In the genomic region with DNA sequence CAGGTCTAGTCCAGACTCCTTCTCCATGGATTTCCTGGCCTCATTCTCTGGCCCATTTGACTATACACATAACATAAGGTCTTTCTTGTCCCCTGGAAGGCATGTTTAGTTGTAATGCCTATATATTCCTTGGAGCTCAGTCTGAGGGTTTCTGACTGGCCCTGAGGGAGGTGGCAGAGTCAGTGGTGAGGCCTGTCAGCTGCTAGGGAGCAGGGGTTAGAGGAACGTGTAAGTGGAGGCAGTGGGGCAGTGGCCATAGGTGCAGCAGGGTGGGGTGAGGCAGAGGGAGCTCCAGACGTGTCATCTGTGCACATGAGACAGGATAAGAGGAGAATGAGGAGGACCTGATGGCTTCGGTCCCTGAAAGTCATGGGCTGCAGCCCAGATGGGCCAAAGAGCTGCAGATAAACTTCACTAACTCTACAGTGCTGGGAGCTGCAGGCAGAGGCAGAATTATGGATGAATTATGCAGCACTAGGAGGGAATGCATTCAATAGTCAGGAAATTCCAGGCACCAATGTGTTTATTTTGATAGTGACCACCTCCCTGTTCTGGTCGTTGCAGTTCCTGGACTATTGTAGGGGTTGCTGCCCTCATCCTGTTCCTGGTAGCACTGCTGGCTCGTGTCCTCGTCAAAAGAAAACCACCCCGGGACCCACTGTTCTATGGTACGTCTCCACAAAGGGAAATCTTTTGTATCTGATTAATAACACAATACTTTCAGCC, we compare ENCODE assay signal across 16 cellular contexts. TPM values are rescaled to one million over a fixed set of nuclear protein-coding genes. Genes with fewer than 3 reads are reported as not detected.
DNase-seq lines count a peak whose midpoint lies in the region; ATAC-seq and TF ChIP-seq lines count a peak whose summit lies in the region.
"Had no signal": no experiment of that assay in that cellular context is flagged by ENCODE, and none has a peak within 500 bp of the region (broad histone marks: within the 10 kb centered on the region; RNA-seq: fewer than 3 reads in every experiment).

No MANE protein-coding gene starts in this region.

- intact Hi-C loops in activated CD8-positive, alpha-beta T cell treated with anti-CD3 and anti-CD28 coated beads for 36 hours (cut with micrococcal nuclease), result no loop called here
- intact Hi-C loops in spleen (cut with DNase I; ENCODE audit: low total_unique reads), result no loop called here

- H3K9me3 ChIP-seq in spleen, result no peaks in the 10 kb centered on the region
- H3K9me3 ChIP-seq: transverse colon had no signal

- CTCF ChIA-PET in activated CD8-positive, alpha-beta T cell treated with anti-CD3 and anti-CD28 coated beads, Interleukin-2, amount 10 ng/mL, durations not matched to agents 7 days and 5 days (lab: Charles Lee), result interaction anchor here (1.1 kb wide), 1 partner anchor 102 kb away, joined by 3 read pairs; no protein-coding TSS in a partner anchor
- CTCF ChIA-PET in activated CD8-positive, alpha-beta T cell treated with anti-CD3 and anti-CD28 coated beads for 36 hours (lab: Charles Lee), result no interaction called here

- no peaks in the 10 kb centered on the region for H3K27me3 Mint-ChIP-seq in activated CD8-positive, alpha-beta T cell treated with anti-CD3 and anti-CD28 coated beads, Interleukin-2, amount 10 ng/mL, durations not matched to agents 7 days and 5 days (ENCODE audit: low read depth)
- H3K27me3 Mint-ChIP-seq in activated CD8-positive, alpha-beta T cell treated with anti-CD3 and anti-CD28 coated beads for 36 hours, result peaks cover 26% of the 10 kb centered on the region
- H3K27me3 Mint-ChIP-seq in activated T-cell treated with anti-CD3 and anti-CD28 coated beads, Interleukin-2, amount 50 U/mL, for 72 hours (ENCODE audit: low read depth), result peaks cover 36% of the 10 kb centered on the region

- ATAC-seq in activated CD8-positive, alpha-beta T cell treated with anti-CD3 and anti-CD28 coated beads, Interleukin-2, amount 10 ng/mL, durations not matched to agents 7 days and 5 days, result no peak
- no peak for ATAC-seq in activated CD8-positive, alpha-beta T cell treated with anti-CD3 and anti-CD28 coated beads for 36 hours
- no peak for ATAC-seq in activated T-cell treated with anti-CD3 and anti-CD28 coated beads, Interleukin-2, amount 50 U/mL, for 72 hours (replicated peaks in 1 of 2)

- no peaks in the 10 kb centered on the region for H3K9me3 Mint-ChIP-seq in activated CD8-positive, alpha-beta T cell treated with anti-CD3 and anti-CD28 coated beads, Interleukin-2, amount 10 ng/mL, durations not matched to agents 7 days and 5 days (ENCODE audit: insufficient read depth)
- no peaks in the 10 kb centered on the region for H3K9me3 Mint-ChIP-seq in activated CD8-positive, alpha-beta T cell treated with anti-CD3 and anti-CD28 coated beads for 36 hours
- H3K9me3 Mint-ChIP-seq in activated T-cell treated with anti-CD3 and anti-CD28 coated beads, Interleukin-2, amount 50 U/mL, for 72 hours, result peaks cover 0 to 3% of the 10 kb centered on the region in 2 donors
- H3K9me3 Mint-ChIP-seq: activated naive CD4-positive, alpha-beta T cell treated with anti-CD3 and anti-CD28 coated beads for 36 hours had no signal

- H3K27ac ChIP-seq in spleen, result peak overlapping the region in 5 of 8 donors; percentile 13 to 67 (median 54)
- H3K27ac ChIP-seq: 22Rv1, transverse colon had no signal

- H3K4me3 ChIP-seq in foreskin fibroblast (ENCODE audit: low read depth in 1 of 2, low read length in 2 of 2), result no peak overlapping the region
- no peak overlapping the region for H3K4me3 ChIP-seq in spleen
- H3K4me3 ChIP-seq: transverse colon had no signal

- no peak for TF ChIP-seq CTCF in activated CD8-positive, alpha-beta T cell treated with anti-CD3 and anti-CD28 coated beads for 36 hours (IDR thresholded peaks at IDR 0.05)
- TF ChIP-seq CTCF in foreskin fibroblast (IDR thresholded peaks at IDR 0.05; ENCODE audit: low read depth, low read length) (peak; percentile 12), spleen (IDR thresholded peaks at IDR 0.05 in 8 of 11, conservative IDR thresholded peaks at IDR 0.05 in 3 of 11) (no peak)

- no peak overlapping the region for H3K4me3 Mint-ChIP-seq in activated CD8-positive, alpha-beta T cell treated with anti-CD3 and anti-CD28 coated beads, Interleukin-2, amount 10 ng/mL, durations not matched to agents 7 days and 5 days
- no peak overlapping the region for H3K4me3 Mint-ChIP-seq in activated CD8-positive, alpha-beta T cell treated with anti-CD3 and anti-CD28 coated beads for 36 hours
- no peak overlapping the region for H3K4me3 Mint-ChIP-seq in activated T-cell treated with anti-CD3 and anti-CD28 coated beads, Interleukin-2, amount 50 U/mL, for 72 hours
- H3K4me3 Mint-ChIP-seq: activated naive CD4-positive, alpha-beta T cell treated with anti-CD3 and anti-CD28 coated beads for 36 hours; nephron progenitor cell had no signal

- peak overlapping the region; percentile 44 for H3K27ac Mint-ChIP-seq in activated CD8-positive, alpha-beta T cell treated with anti-CD3 and anti-CD28 coated beads, Interleukin-2, amount 10 ng/mL, durations not matched to agents 7 days and 5 days
- H3K27ac Mint-ChIP-seq in activated CD8-positive, alpha-beta T cell treated with anti-CD3 and anti-CD28 coated beads for 36 hours, result no peak overlapping the region
- no peak overlapping the region for H3K27ac Mint-ChIP-seq in activated T-cell treated with anti-CD3 and anti-CD28 coated beads, Interleukin-2, amount 50 U/mL, for 72 hours
- H3K27ac Mint-ChIP-seq: activated naive CD4-positive, alpha-beta T cell treated with anti-CD3 and anti-CD28 coated beads for 36 hours; nephron progenitor cell had no signal

- DNase-seq in activated CD8-positive, alpha-beta T cell treated with anti-CD3 and anti-CD28 coated beads, Interleukin-2, amount 10 ng/mL, durations not matched to agents 7 days and 5 days, result no peak
- DNase-seq in activated CD8-positive, alpha-beta T cell treated with anti-CD3 and anti-CD28 coated beads for 36 hours, result no peak
- DNase-seq in astrocyte of the hippocampus (ENCODE audit: low read depth, low spot score), result peak; percentile 85
- DNase-seq in foreskin fibroblast, result peak; percentile 90 to 95
- no peak for DNase-seq in spleen
- DNase-seq in activated T-cell treated with anti-CD3 and anti-CD28 coated beads, Interleukin-2, amount 50 U/mL, for 72 hours, result no peak
- DNase-seq in activated gamma-delta T cell (lab: John Stamatoyannopoulos, UW), result no peak
- no peak for DNase-seq in NCI-H128 (lab: John Stamatoyannopoulos, UW; ENCODE audit: unreplicated experiment)
- DNase-seq: activated naive CD4-positive, alpha-beta T cell treated with anti-CD3 and anti-CD28 coated beads for 36 hours; cortex of kidney; NCI-H187; NCI-H82; nephron progenitor cell; T1000; transverse colon had no signal

- TF ChIP-seq POLR2A in spleen (IDR thresholded peaks at IDR 0.05), result no peak

- WGBS in spleen, 5 donors, result 47 to 74% (median 62%) methylated on average over 8 of the region's 8 CpGs

- H3K36me3 Mint-ChIP-seq in activated CD8-positive, alpha-beta T cell treated with anti-CD3 and anti-CD28 coated beads, Interleukin-2, amount 10 ng/mL, durations not matched to agents 7 days and 5 days (ENCODE audit: low read depth), result peaks cover 54% of the 10 kb centered on the region
- no peaks in the 10 kb centered on the region for H3K36me3 Mint-ChIP-seq in activated CD8-positive, alpha-beta T cell treated with anti-CD3 and anti-CD28 coated beads for 36 hours (ENCODE audit: low read depth)
- peaks cover 13 to 21% of the 10 kb centered on the region in 2 donors for H3K36me3 Mint-ChIP-seq in activated T-cell treated with anti-CD3 and anti-CD28 coated beads, Interleukin-2, amount 50 U/mL, for 72 hours (ENCODE audit: insufficient read depth in 2 of 2)

- peaks cover 0 to 47% (median 0%) of the 10 kb centered on the region in 6 donors for H3K36me3 ChIP-seq in spleen
- H3K36me3 ChIP-seq: transverse colon had no signal

- H3K27me3 ChIP-seq in spleen (replicated peaks in 1 of 7), result peaks cover 0 to 27% (median 6%) of the 10 kb centered on the region in 7 donors

- POLR2A ChIA-PET in activated CD8-positive, alpha-beta T cell treated with anti-CD3 and anti-CD28 coated beads, Interleukin-2, amount 10 ng/mL, durations not matched to agents 7 days and 5 days (lab: Charles Lee), result interaction anchor here (0.8 kb wide), 1 partner anchor 18 kb away, joined by 3 read pairs; no protein-coding TSS in a partner anchor
- POLR2A ChIA-PET in activated CD8-positive, alpha-beta T cell treated with anti-CD3 and anti-CD28 coated beads for 36 hours (lab: Charles Lee), result no interaction called here

- peaks cover 34% of the 10 kb centered on the region for H3K4me1 Mint-ChIP-seq in activated CD8-positive, alpha-beta T cell treated with anti-CD3 and anti-CD28 coated beads, Interleukin-2, amount 10 ng/mL, durations not matched to agents 7 days and 5 days (ENCODE audit: low read depth)
- peaks cover 13% of the 10 kb centered on the region for H3K4me1 Mint-ChIP-seq in activated CD8-positive, alpha-beta T cell treated with anti-CD3 and anti-CD28 coated beads for 36 hours (ENCODE audit: low read depth)
- H3K4me1 Mint-ChIP-seq in activated T-cell treated with anti-CD3 and anti-CD28 coated beads, Interleukin-2, amount 50 U/mL, for 72 hours (ENCODE audit: low read depth), result peaks cover 15% of the 10 kb centered on the region

- H3K4me1 ChIP-seq in spleen, result peaks cover 5 to 55% (median 28%) of the 10 kb centered on the region in 6 donors

RNA-seq across cellular contexts. Expression of a gene that starts 5.0 kb away (rescaled TPM):
- 10 to 100 TPM; 18.2 to 22.1 TPM for total RNA-seq in activated CD8-positive, alpha-beta T cell treated with anti-CD3 and anti-CD28 coated beads, Interleukin-2, amount 10 ng/mL, durations not matched to agents 7 days and 5 days
- total RNA-seq in activated CD8-positive, alpha-beta T cell treated with anti-CD3 and anti-CD28 coated beads for 36 hours, result 1 to 10 TPM; 5.6 TPM
- 10 to 100 TPM in 5 of 7 donors, 1 to 10 TPM in 2; 7.0 to 15.0 (median 12.2) TPM for total RNA-seq in spleen
- 1 to 10 TPM; 4.5 to 5.9 (median 5.5) TPM for polyA plus RNA-seq in spleen
- 10 to 100 TPM; 25.1 to 31.8 TPM for total RNA-seq in activated T-cell treated with anti-CD3 and anti-CD28 coated beads, Interleukin-2, amount 50 U/mL, for 72 hours

RNA-seq across cellular contexts. Expression of a gene that starts 45.3 kb away (rescaled TPM):
- 10 to 100 TPM; 67.4 to 70.9 TPM for total RNA-seq in activated CD8-positive, alpha-beta T cell treated with anti-CD3 and anti-CD28 coated beads, Interleukin-2, amount 10 ng/mL, durations not matched to agents 7 days and 5 days
- 10 to 100 TPM; 63.3 to 63.8 TPM for total RNA-seq in activated CD8-positive, alpha-beta T cell treated with anti-CD3 and anti-CD28 coated beads for 36 hours
- total RNA-seq in spleen, result 10 to 100 TPM; 39.2 to 70.8 (median 48.6) TPM
- 10 to 100 TPM; 14.9 to 22.0 (median 21.5) TPM for polyA plus RNA-seq in spleen
- 10 to 100 TPM; 65.0 to 65.7 TPM for total RNA-seq in activated T-cell treated with anti-CD3 and anti-CD28 coated beads, Interleukin-2, amount 50 U/mL, for 72 hours

Comparison
In these comparisons a context has a peak if more than half of its experiments do, and no peak if none do; other contexts are left out.
1. DNase-seq: peak in astrocyte of the hippocampus (single experiment) and foreskin fibroblast (2 of 2); none in activated CD8-positive, alpha-beta T cell treated with anti-CD3 and anti-CD28 coated beads, Interleukin-2, amount 10 ng/mL, durations not matched to agents 7 days and 5 days (single experiment), activated CD8-positive, alpha-beta T cell treated with anti-CD3 and anti-CD28 coated beads for 36 hours (single experiment), spleen (single experiment), activated T-cell treated with anti-CD3 and anti-CD28 coated beads, Interleukin-2, amount 50 U/mL, for 72 hours (0 of 2), activated gamma-delta T cell (single experiment) and NCI-H128 (single experiment).